2 cellular contexts compared by ENCODE assay signal in genomic region chr15:41842229-41842628, GRCh38.
A peak's percentile ranks its signal among the peaks of the same experiment; 100 is the strongest.
TF ChIP-seq lines count a peak whose summit lies in the region.

No MANE protein-coding gene starts in this region.

TF ChIP-seq in GM23338, 12 proteins besides CTCF, POLR2A, EP300 and RAD21:
- TF ChIP-seq ETS1 (IDR thresholded peaks at IDR 0.05) = no peak
- no peak for TF ChIP-seq CREB1 (CRISPR knock-in tag; IDR thresholded peaks at IDR 0.05; ENCODE audit: low read depth)
- no peak for TF ChIP-seq REST (IDR thresholded peaks at IDR 0.05; ENCODE audit: unreplicated experiment)
- no peak for TF ChIP-seq JUNB (IDR thresholded peaks at IDR 0.05; ENCODE audit: unreplicated experiment)
- no peak for TF ChIP-seq EZH2 (IDR thresholded peaks at IDR 0.05; ENCODE audit: low read depth, unreplicated experiment)
- TF ChIP-seq POLR2AphosphoS5 (IDR thresholded peaks at IDR 0.05; ENCODE audit: low read depth) = no peak
- no peak for TF ChIP-seq EZH2phosphoT487 (IDR thresholded peaks at IDR 0.05; ENCODE audit: unreplicated experiment)
- no peak for TF ChIP-seq ZNF114 (CRISPR knock-in tag; IDR thresholded peaks at IDR 0.05)
- TF ChIP-seq STAT1 (IDR thresholded peaks at IDR 0.05; ENCODE audit: unreplicated experiment) = no peak
- no peak for TF ChIP-seq ZNF462 (CRISPR knock-in tag; IDR thresholded peaks at IDR 0.05)
- TF ChIP-seq NANOG (IDR thresholded peaks at IDR 0.05; ENCODE audit: borderline replicate concordance) = no peak
- no peak for TF ChIP-seq ZNF331 (CRISPR knock-in tag; IDR thresholded peaks at IDR 0.05; ENCODE audit: low read depth)

TF ChIP-seq in K562, 482 proteins besides CTCF, POLR2A, EP300 and RAD21:
- TF ChIP-seq OTX1 (CRISPR knock-in tag; IDR thresholded peaks at IDR 0.05) (no peak), ZNF134 (CRISPR knock-in tag; conservative IDR thresholded peaks at IDR 0.05) (peak; percentile 69)
